ENCODE assay signal across 24 cellular contexts in genomic region chr10:28047061-28047460, GRCh38. TPM values are rescaled to one million over a fixed set of nuclear protein-coding genes. Genes with fewer than 3 reads are reported as not detected.
"Had no signal": no experiment of that assay in that cellular context is flagged by ENCODE, and none has a peak within 500 bp of the region (broad histone marks: within the 10 kb centered on the region; RNA-seq: fewer than 3 reads in every experiment).

No MANE protein-coding gene starts in this region.

- H3K27ac ChIP-seq: body of pancreas, colonic mucosa, heart right ventricle, right atrium auricular region, stomach, thyroid gland, upper lobe of left lung, vagina had no signal

- ATAC-seq: activated CD8-positive, alpha-beta memory T cell treated with anti-CD3 and anti-CD28 coated beads, Interleukin-2, amount 10 ng/mL, durations not matched to agents 7 days and 5 days; activated CD8-positive, alpha-beta T cell treated with anti-CD3 and anti-CD28 coated beads for 36 hours; activated T-cell treated with anti-CD3 and anti-CD28 coated beads, Interleukin-2, amount 50 U/mL, for 72 hours; body of pancreas; heart right ventricle; naive thymus-derived CD4-positive, alpha-beta T cell; stimulated activated naive B cell treated with anti-CD40 and anti-IgM and Interleukin-4, amounts not matched to agents 10 μg/mL and 1 μg/mL and 100 μg/mL, for 72 hours had no signal

- H3K36me3 Mint-ChIP-seq: stimulated activated naive B cell treated with anti-CD40 and anti-IgM and Interleukin-4, amounts not matched to agents 10 μg/mL and 1 μg/mL and 100 μg/mL, for 72 hours had no signal

- H3K27me3 ChIP-seq: body of pancreas, colonic mucosa, right atrium auricular region, stomach, thyroid gland, upper lobe of left lung, vagina had no signal

- H3K27ac Mint-ChIP-seq: activated B cell treated with CpG ODN at 0.5 μM for 24 hours; activated CD8-positive, alpha-beta memory T cell treated with anti-CD3 and anti-CD28 coated beads, Interleukin-2, amount 10 ng/mL, durations not matched to agents 7 days and 5 days; activated CD8-positive, alpha-beta T cell treated with anti-CD3 and anti-CD28 coated beads for 36 hours; activated naive CD8-positive, alpha-beta T cell; activated T-cell treated with anti-CD3 and anti-CD28 coated beads, Interleukin-2, amount 50 U/mL, for 72 hours; mesothelial cell of epicardium; stimulated activated naive B cell treated with anti-CD40 and anti-IgM and Interleukin-4, amounts not matched to agents 10 μg/mL and 1 μg/mL and 100 μg/mL, for 72 hours had no signal

- H3K4me1 ChIP-seq: body of pancreas, colonic mucosa, heart right ventricle, right atrium auricular region, stomach, thyroid gland, upper lobe of left lung, vagina had no signal

- H3K27me3 Mint-ChIP-seq: activated B cell treated with CpG ODN at 0.5 μM for 24 hours; activated CD8-positive, alpha-beta memory T cell treated with anti-CD3 and anti-CD28 coated beads, Interleukin-2, amount 10 ng/mL, durations not matched to agents 7 days and 5 days; activated CD8-positive, alpha-beta T cell treated with anti-CD3 and anti-CD28 coated beads for 36 hours; activated naive CD8-positive, alpha-beta T cell; naive thymus-derived CD4-positive, alpha-beta T cell; stimulated activated naive B cell treated with anti-CD40 and anti-IgM and Interleukin-4, amounts not matched to agents 10 μg/mL and 1 μg/mL and 100 μg/mL, for 72 hours had no signal

- H3K4me3 ChIP-seq: body of pancreas, colonic mucosa, heart right ventricle, right atrium auricular region, stomach, thyroid gland, upper lobe of left lung, vagina had no signal

- DNase-seq: activated B cell treated with CpG ODN at 0.5 μM for 24 hours; activated CD4-positive, alpha-beta T cell treated with anti-CD3 and anti-CD28 coated beads, Interleukin-2, amount 50 U/mL, for 1 hour; activated CD8-positive, alpha-beta memory T cell treated with anti-CD3 and anti-CD28 coated beads, Interleukin-2, amount 10 ng/mL, durations not matched to agents 7 days and 5 days; activated CD8-positive, alpha-beta T cell treated with anti-CD3 and anti-CD28 coated beads for 36 hours; activated naive CD4-positive, alpha-beta T cell; activated T-cell treated with anti-CD3 and anti-CD28 coated beads for 4 hours; activated T-cell treated with anti-CD3 and anti-CD28 coated beads, Interleukin-2, amount 50 U/mL, for 72 hours; anterior cingulate cortex; body of pancreas; colonic mucosa; effector CD8-positive, alpha-beta T cell; foreskin fibroblast; heart right ventricle; naive thymus-derived CD4-positive, alpha-beta T cell; stimulated activated CD4-positive, alpha-beta T cell treated with anti-CD3 and anti-CD28 coated beads, Interleukin-15, amount 100 ng/mL, for 24 hours; stimulated activated CD4-positive, alpha-beta T cell treated with anti-CD3 and anti-CD28 coated beads, Interleukin-2, amount 100 ng/mL, for 24 hours; stimulated activated naive B cell treated with anti-CD40 and anti-IgM and Interleukin-4, amounts not matched to agents 10 μg/mL and 1 μg/mL and 100 μg/mL, for 72 hours; stomach; thyroid gland; upper lobe of left lung had no signal

- H3K36me3 ChIP-seq: colonic mucosa, heart right ventricle, right atrium auricular region, stomach, thyroid gland, upper lobe of left lung, vagina had no signal

- H3K9me3 Mint-ChIP-seq: activated B cell treated with CpG ODN at 0.5 μM for 24 hours; stimulated activated naive B cell treated with anti-CD40 and anti-IgM and Interleukin-4, amounts not matched to agents 10 μg/mL and 1 μg/mL and 100 μg/mL, for 72 hours had no signal

- H3K4me1 Mint-ChIP-seq: activated B cell treated with CpG ODN at 0.5 μM for 24 hours; activated CD8-positive, alpha-beta memory T cell treated with anti-CD3 and anti-CD28 coated beads, Interleukin-2, amount 10 ng/mL, durations not matched to agents 7 days and 5 days; mesothelial cell of epicardium; stimulated activated naive B cell treated with anti-CD40 and anti-IgM and Interleukin-4, amounts not matched to agents 10 μg/mL and 1 μg/mL and 100 μg/mL, for 72 hours had no signal

- H3K9me3 ChIP-seq: body of pancreas, colonic mucosa, heart right ventricle, right atrium auricular region, stomach, thyroid gland, upper lobe of left lung, vagina had no signal

- H3K4me3 Mint-ChIP-seq: activated B cell treated with CpG ODN at 0.5 μM for 24 hours; activated CD8-positive, alpha-beta memory T cell treated with anti-CD3 and anti-CD28 coated beads, Interleukin-2, amount 10 ng/mL, durations not matched to agents 7 days and 5 days; activated CD8-positive, alpha-beta T cell treated with anti-CD3 and anti-CD28 coated beads for 36 hours; activated naive CD8-positive, alpha-beta T cell; activated T-cell treated with anti-CD3 and anti-CD28 coated beads, Interleukin-2, amount 50 U/mL, for 72 hours; mesothelial cell of epicardium; naive thymus-derived CD4-positive, alpha-beta T cell; stimulated activated naive B cell treated with anti-CD40 and anti-IgM and Interleukin-4, amounts not matched to agents 10 μg/mL and 1 μg/mL and 100 μg/mL, for 72 hours had no signal

RNA-seq across cellular contexts. Expression of gene ODAD2, which starts 48.2 kb away (rescaled TPM):
- total RNA-seq: activated B cell treated with CpG ODN at 0.5 μM for 24 hours; activated CD8-positive, alpha-beta memory T cell treated with anti-CD3 and anti-CD28 coated beads, Interleukin-2, amount 10 ng/mL, durations not matched to agents 7 days and 5 days had no signal
